9 cellular contexts compared by ENCODE assay signal in genomic region chr10:35306852-35307251, GRCh38. TPM values are rescaled to one million over a fixed set of nuclear protein-coding genes. Genes with fewer than 3 reads are reported as not detected.
DNase-seq lines count a peak whose midpoint lies in the region; FAIRE-seq and TF ChIP-seq lines count a peak whose summit lies in the region.
"Had no signal": no experiment of that assay in that cellular context is flagged by ENCODE, and none has a peak within 500 bp of the region (broad histone marks: within the 10 kb centered on the region; RNA-seq: fewer than 3 reads in every experiment).

No MANE protein-coding gene starts in this region.

- H3K79me2 ChIP-seq in Karpas-422 (ENCODE audit: low read length): no peaks in the 10 kb centered on the region

- H3K27ac ChIP-seq in C4-2B (peak overlapping the region; percentile 43), mesenchymal stem cell (ENCODE audit: low read length, poor library complexity, severe bottlenecking) (no peak overlapping the region), Karpas-422 (ENCODE audit: low read length) (no peak overlapping the region), uterus (no peak overlapping the region)

- no peak overlapping the region for H3K4me2 ChIP-seq in mesenchymal stem cell (ENCODE audit: low read length, poor library complexity, severe bottlenecking)
- H3K4me2 ChIP-seq in Karpas-422 (ENCODE audit: low read depth, low read length, poor library complexity, severe bottlenecking): no peak overlapping the region

- TF ChIP-seq POLR2A in uterus (IDR thresholded peaks at IDR 0.05): no peak

- H3K9me3 ChIP-seq in mesenchymal stem cell (ENCODE audit: control insufficient read depth, low read length): no peaks in the 10 kb centered on the region
- no peaks in the 10 kb centered on the region for H3K9me3 ChIP-seq in Karpas-422 (ENCODE audit: low read length)
- no peaks in the 10 kb centered on the region for H3K9me3 ChIP-seq in uterus

- no peak overlapping the region for H2BK12ac ChIP-seq in mesenchymal stem cell (ENCODE audit: low read length in 2 of 2)

- peak; percentile 31 for FAIRE-seq in HTR-8/SVneo (lab: Jason Lieb, UNC)
- FAIRE-seq: colon had no signal

- H4K91ac ChIP-seq in mesenchymal stem cell (ENCODE audit: low read length): no peak overlapping the region

- no peak overlapping the region for H2BK120ac ChIP-seq in mesenchymal stem cell (ENCODE audit: low read depth, low read length)

- peak overlapping the region; percentile 60 for H4K8ac ChIP-seq in mesenchymal stem cell (ENCODE audit: low read length)

- DNase-seq in HTR-8/SVneo (ENCODE audit: insufficient read length, low spot score): no peak
- DNase-seq in cardiac fibroblast (ENCODE audit: low read depth in 2 of 2): peak; percentile 19 to 42
- no peak for DNase-seq in mesenchymal stem cell
- DNase-seq in NCI-H510A (lab: John Stamatoyannopoulos, UW): no peak
- DNase-seq in EL: no peak
- no peak for DNase-seq in Karpas-422
- DNase-seq in uterus: no peak

- H3K27me3 ChIP-seq in mesenchymal stem cell (ENCODE audit: control insufficient read depth in 1 of 2, insufficient read depth in 1 of 2, low read length in 2 of 2) (no peaks in the 10 kb centered on the region), Karpas-422 (ENCODE audit: low read length) (no peaks in the 10 kb centered on the region), uterus (no peaks in the 10 kb centered on the region)

- no peak overlapping the region for H3K23ac ChIP-seq in mesenchymal stem cell (ENCODE audit: low read length in 2 of 2)

- H3K18ac ChIP-seq in mesenchymal stem cell (ENCODE audit: low read depth in 1 of 2, low read length in 2 of 2): no peak overlapping the region

- no peaks in the 10 kb centered on the region for H3K79me1 ChIP-seq in mesenchymal stem cell (replicated peaks; ENCODE audit: low read length, poor library complexity, severe bottlenecking)

- no peak for TF ChIP-seq CTCF in C4-2B (conservative IDR thresholded peaks at IDR 0.05)
- TF ChIP-seq CTCF in cardiac fibroblast (IDR thresholded peaks at IDR 0.05; ENCODE audit: low read depth, low read length): no peak
- TF ChIP-seq CTCF in uterus (IDR thresholded peaks at IDR 0.05): no peak

- no peaks in the 10 kb centered on the region for H4K20me1 ChIP-seq in Karpas-422 (ENCODE audit: insufficient read depth, low read depth, low read length)

- peak overlapping the region in 1 of 2 experiments; percentile 80 for H3K4ac ChIP-seq in mesenchymal stem cell (ENCODE audit: low read depth in 1 of 2, low read length in 2 of 2)

- no peak overlapping the region for H2BK5ac ChIP-seq in mesenchymal stem cell (ENCODE audit: low read depth, low read length, poor library complexity, severe bottlenecking)

- intact Hi-C loops in uterus (cut with DNase I; ENCODE audit: low total_unique reads): no loop called here

- no peak overlapping the region for H2AFZ ChIP-seq in mesenchymal stem cell (ENCODE audit: low read depth, low read length)
- H2AFZ ChIP-seq in Karpas-422 (ENCODE audit: low read length): no peak overlapping the region

- H3K9ac ChIP-seq in mesenchymal stem cell (ENCODE audit: low read length): peak overlapping the region; percentile 40
- H3K9ac ChIP-seq in Karpas-422 (ENCODE audit: low read length): no peak overlapping the region

- H3K9me2 ChIP-seq in Karpas-422 (replicated peaks; ENCODE audit: insufficient read depth, low read length): no peaks in the 10 kb centered on the region

- no peak overlapping the region for H2AK5ac ChIP-seq in mesenchymal stem cell (ENCODE audit: low read length, severe bottlenecking)

- H3K4me1 ChIP-seq in mesenchymal stem cell (ENCODE audit: control insufficient read depth, insufficient read depth, low read depth, low read length) (peaks cover 3% of the 10 kb centered on the region), Karpas-422 (ENCODE audit: low read length) (no peaks in the 10 kb centered on the region), uterus (no peaks in the 10 kb centered on the region)

- no peak overlapping the region for H3K14ac ChIP-seq in mesenchymal stem cell (ENCODE audit: low read length in 2 of 2)

- WGBS in mesenchymal stem cell: 66% methylated on average over 7 of the region's 9 CpGs

- no peak overlapping the region for H3K4me3 ChIP-seq in cardiac fibroblast (replicated peaks in 1 of 2; ENCODE audit: low read depth in 2 of 2, low read length in 2 of 2)
- H3K4me3 ChIP-seq in mesenchymal stem cell (ENCODE audit: insufficient read depth in 1 of 2, low read depth in 1 of 2, low read length in 2 of 2): peak overlapping the region in 1 of 2 experiments; percentile 8
- H3K4me3 ChIP-seq in Karpas-422 (ENCODE audit: low read length): no peak overlapping the region
- no peak overlapping the region for H3K4me3 ChIP-seq in uterus

- H3K36me3 ChIP-seq in mesenchymal stem cell (ENCODE audit: control insufficient read depth in 1 of 2, insufficient read depth in 2 of 2, low read depth in 1 of 2, low read length in 2 of 2) (no peaks in the 10 kb centered on the region), Karpas-422 (ENCODE audit: insufficient read depth, low read length) (no peaks in the 10 kb centered on the region), uterus (no peaks in the 10 kb centered on the region)

- H2BK15ac ChIP-seq in mesenchymal stem cell (ENCODE audit: low read depth, poor library complexity, severe bottlenecking): no peak overlapping the region

RNA-seq across cellular contexts. Expression of gene CCNY, which starts 29.5 kb away (rescaled TPM):
- 45.3 TPM for polyA plus RNA-seq in mesenchymal stem cell (2013, experiment 1 of 2)
- 48.1 TPM for polyA plus RNA-seq in mesenchymal stem cell (2013, experiment 2 of 2)
- total RNA-seq in Karpas-422 (2014; rRNA removed; shearing (Covaris generic); ENCODE audit: low replicate concordance): 19.4 and 25.3 TPM in 2 replicates
- total RNA-seq in uterus: 10 to 100 TPM; 28.2 to 79.2 (median 46.2) TPM

Comparison
In these comparisons a context has a peak if more than half of its experiments do, and no peak if none do; other contexts are left out.
1. DNase-seq: peak in cardiac fibroblast (2 of 2); none in HTR-8/SVneo (single experiment), mesenchymal stem cell (single experiment), NCI-H510A (single experiment), EL (single experiment), Karpas-422 (single experiment) and uterus (0 of 2).